ENCODE assay signal across 20 cellular contexts in genomic region chr16:25270577-25270976, GRCh38.
"Had no signal": no experiment of that assay in that cellular context is flagged by ENCODE, and none has a peak within 500 bp of the region (broad histone marks: within the 10 kb centered on the region; RNA-seq: fewer than 3 reads in every experiment).

No MANE protein-coding gene starts in this region.

- H3K4me3 Mint-ChIP-seq: activated CD4-positive, alpha-beta T cell treated with anti-CD3 and anti-CD28 coated beads, Interleukin-2, amount 10 ng/mL, durations not matched to agents 7 days and 5 days; activated CD8-positive, alpha-beta T cell treated with anti-CD3 and anti-CD28 coated beads, Interleukin-2, amount 10 ng/mL, durations not matched to agents 7 days and 5 days; activated naive CD4-positive, alpha-beta T cell treated with anti-CD3 and anti-CD28 coated beads, Interleukin-2, amount 10 ng/mL, durations not matched to agents 7 days and 5 days; nephron; stimulated activated effector memory CD8-positive, alpha-beta T cell treated with anti-CD3 and anti-CD28 coated beads, Interleukin-12 subunit alpha, Interleukin-12 subunit beta, amount 100 ng/mL, for 72 hours; type B pancreatic cell had no signal

- H3K4me1 Mint-ChIP-seq: activated CD4-positive, alpha-beta T cell treated with anti-CD3 and anti-CD28 coated beads, Interleukin-2, amount 10 ng/mL, durations not matched to agents 7 days and 5 days; activated naive CD4-positive, alpha-beta T cell treated with anti-CD3 and anti-CD28 coated beads, Interleukin-2, amount 10 ng/mL, durations not matched to agents 7 days and 5 days; nephron had no signal

- DNase-seq: activated CD4-positive, alpha-beta T cell treated with anti-CD3 and anti-CD28 coated beads, Interleukin-2, amount 10 ng/mL, durations not matched to agents 7 days and 5 days; activated CD8-positive, alpha-beta T cell treated with anti-CD3 and anti-CD28 coated beads, Interleukin-2, amount 10 ng/mL, durations not matched to agents 7 days and 5 days; activated effector memory CD4-positive, alpha-beta T cell treated with Interleukin-2 at 50 U/mL for 16 hours; activated naive CD4-positive, alpha-beta T cell treated with anti-CD3 and anti-CD28 coated beads, Interleukin-2, amount 10 ng/mL, durations not matched to agents 7 days and 5 days; activated T-cell treated with anti-CD3 and anti-CD28 coated beads, Interleukin-2, amount 50 U/mL, for 48 hours; aorta; brain microvascular endothelial cell; central memory CD4-positive, alpha-beta T cell; dorsolateral prefrontal cortex; gastrocnemius medialis; midbrain; stimulated activated CD4-positive, alpha-beta T cell treated with anti-CD3 and anti-CD28 coated beads, Interleukin-4, amount 100 ng/mL, for 24 hours; stomach; T1000; testis had no signal

- H3K27me3 Mint-ChIP-seq: activated CD4-positive, alpha-beta T cell treated with anti-CD3 and anti-CD28 coated beads, Interleukin-2, amount 10 ng/mL, durations not matched to agents 7 days and 5 days; activated naive CD4-positive, alpha-beta T cell treated with anti-CD3 and anti-CD28 coated beads, Interleukin-2, amount 10 ng/mL, durations not matched to agents 7 days and 5 days; type B pancreatic cell had no signal

- H3K27ac Mint-ChIP-seq: activated CD4-positive, alpha-beta T cell treated with anti-CD3 and anti-CD28 coated beads, Interleukin-2, amount 10 ng/mL, durations not matched to agents 7 days and 5 days; activated CD8-positive, alpha-beta T cell treated with anti-CD3 and anti-CD28 coated beads, Interleukin-2, amount 10 ng/mL, durations not matched to agents 7 days and 5 days; activated naive CD4-positive, alpha-beta T cell treated with anti-CD3 and anti-CD28 coated beads, Interleukin-2, amount 10 ng/mL, durations not matched to agents 7 days and 5 days; nephron; stimulated activated effector memory CD8-positive, alpha-beta T cell treated with anti-CD3 and anti-CD28 coated beads, Interleukin-12 subunit alpha, Interleukin-12 subunit beta, amount 100 ng/mL, for 72 hours; type B pancreatic cell had no signal

- ATAC-seq: activated CD4-positive, CD25-positive, alpha-beta regulatory T cell treated with anti-CD3 and anti-CD28 coated beads, Interleukin-2, amount 50 U/mL, for 24 hours; activated CD8-positive, alpha-beta T cell treated with anti-CD3 and anti-CD28 coated beads, Interleukin-2, amount 10 ng/mL, durations not matched to agents 7 days and 5 days; gastrocnemius medialis; sciatic nerve; stimulated activated effector memory CD8-positive, alpha-beta T cell treated with anti-CD3 and anti-CD28 coated beads, Interleukin-12 subunit alpha, Interleukin-12 subunit beta, amount 100 ng/mL, for 72 hours had no signal

- H3K9me3 Mint-ChIP-seq: activated CD4-positive, alpha-beta T cell treated with anti-CD3 and anti-CD28 coated beads, Interleukin-2, amount 10 ng/mL, durations not matched to agents 7 days and 5 days; activated naive CD4-positive, alpha-beta T cell treated with anti-CD3 and anti-CD28 coated beads, Interleukin-2, amount 10 ng/mL, durations not matched to agents 7 days and 5 days; nephron; type B pancreatic cell had no signal
